1 cellular context compared by ENCODE assay signal in genomic region chr3:27452368-27453090, GRCh38.
TF ChIP-seq lines count a peak whose summit lies in the region.

No MANE protein-coding gene starts in this region.

TF ChIP-seq in SK-N-SH, 30 proteins besides CTCF, POLR2A, EP300 and RAD21 (continued from another document):
- TF ChIP-seq GATA2 (CRISPR knock-in tag; IDR thresholded peaks at IDR 0.05) (no peak), MAX (IDR thresholded peaks at IDR 0.05; ENCODE audit: low read depth) (no peak), FOXM1 (IDR thresholded peaks at IDR 0.05; ENCODE audit: low read depth) (no peak), JUND (IDR thresholded peaks at IDR 0.05) (no peak), NRF1 (IDR thresholded peaks at IDR 0.05; ENCODE audit: low read depth, low read length) (no peak), TCF12 (IDR thresholded peaks at IDR 0.05) (no peak), YY1 (IDR thresholded peaks at IDR 0.05; ENCODE audit: low read depth) (no peak)
